In the genomic region with DNA sequence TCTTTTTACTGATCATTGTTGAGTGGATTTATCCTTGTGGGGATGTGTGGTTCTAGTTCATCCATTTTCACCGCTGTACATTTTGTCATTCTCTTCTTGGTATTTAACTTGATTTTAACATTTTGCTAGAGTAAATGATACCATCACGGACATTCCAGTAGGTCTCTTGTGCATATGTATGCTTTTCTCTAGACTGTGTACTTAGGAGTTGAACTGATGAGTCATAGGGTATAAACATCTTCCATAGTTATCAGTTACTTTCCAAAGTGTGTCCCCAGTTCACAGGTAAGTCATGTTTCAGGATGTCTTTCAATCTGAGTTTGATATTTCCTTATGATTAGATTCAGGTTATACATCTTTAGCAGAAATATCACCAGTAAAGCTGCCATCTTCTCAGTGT, we compare ENCODE assay signal across 20 cellular contexts.
"Had no signal": no experiment of that assay in that cellular context is flagged by ENCODE, and none has a peak within 500 bp of the region (broad histone marks: within the 10 kb centered on the region; RNA-seq: fewer than 3 reads in every experiment).

No MANE protein-coding gene starts in this region.

- H3K36me3 ChIP-seq: esophagus muscularis mucosa, gastrocnemius medialis, heart right ventricle, lower lobe of right lung, neutrophil, right lobe of liver, spleen, upper lobe of right lung had no signal

- H3K9me3 ChIP-seq: neutrophil, right lobe of liver, testis, upper lobe of right lung had no signal

- H3K27ac ChIP-seq: epithelial cell of prostate, esophagus muscularis mucosa, gastrocnemius medialis, heart right ventricle, left ventricle myocardium inferior, lower lobe of right lung, neutrophil, psoas muscle, right lobe of liver, spleen, testis, tibial nerve, upper lobe of right lung had no signal

- H3K27me3 ChIP-seq: esophagus muscularis mucosa, gastrocnemius medialis, heart right ventricle, neutrophil, right lobe of liver, spleen, testis, tibial nerve, upper lobe of right lung had no signal

- H3K4me3 ChIP-seq: esophagus muscularis mucosa, gastrocnemius medialis, heart right ventricle, left ventricle myocardium inferior, lower lobe of right lung, psoas muscle, right lobe of liver, spleen, testis, tibial nerve, upper lobe of right lung had no signal

- H3K4me1 ChIP-seq: lower lobe of right lung, upper lobe of right lung had no signal

- DNase-seq: effector memory CD4-positive, alpha-beta T cell; gastrocnemius medialis; heart right ventricle; left ventricle myocardium inferior; lower lobe of right lung; psoas muscle; retina; right lobe of liver; spleen; stimulated activated CD4-positive, alpha-beta T cell treated with anti-CD3 and anti-CD28 coated beads, Interleukin-15, amount 100 ng/mL, for 24 hours; stimulated activated CD4-positive, alpha-beta T cell treated with anti-CD3 and anti-CD28 coated beads, Interleukin-1b, Interleukin-23, amount 100 ng/mL, for 48 hours; stimulated activated CD4-positive, alpha-beta T cell treated with anti-CD3 and anti-CD28 coated beads, Interleukin-4, amount 100 ng/mL, for 24 hours; stimulated activated naive CD8-positive, alpha-beta T cell treated with anti-CD3 and anti-CD28 coated beads, Interleukin-15, amount 100 ng/mL, for 72 hours; testis; upper lobe of right lung had no signal

- ATAC-seq: gastrocnemius medialis; heart right ventricle; lower lobe of right lung; psoas muscle; right lobe of liver; stimulated activated memory B cell treated with anti-CD40 and anti-IgM and Interleukin-4, amounts not matched to agents 10 μg/mL and 1 μg/mL and 100 μg/mL, for 72 hours; stimulated activated naive CD8-positive, alpha-beta T cell treated with anti-CD3 and anti-CD28 coated beads, Interleukin-15, amount 100 ng/mL, for 72 hours; upper lobe of right lung had no signal
